ENCODE assay signal across 9 cellular contexts in genomic region chr1:54379481-54380284, GRCh38. TPM values are rescaled to one million over a fixed set of nuclear protein-coding genes. Genes with fewer than 3 reads are reported as not detected.
A peak's percentile ranks its signal among the peaks of the same experiment; 100 is the strongest.
DNase-seq lines count a peak whose midpoint lies in the region; ATAC-seq and TF ChIP-seq lines count a peak whose summit lies in the region.
"Had no signal": no experiment of that assay in that cellular context is flagged by ENCODE, and none has a peak within 500 bp of the region (broad histone marks: within the 10 kb centered on the region; RNA-seq: fewer than 3 reads in every experiment).

No MANE protein-coding gene starts in this region.

- no peak for TF ChIP-seq CTCF in sigmoid colon (IDR thresholded peaks at IDR 0.05)

- H3K4me1 ChIP-seq in HUES48 (ENCODE audit: control insufficient read depth, insufficient read depth, low read length) (peaks cover 62% of the 10 kb centered on the region), sigmoid colon (peaks cover 0 to 71% (median 65%) of the 10 kb centered on the region in 4 donors)

- DNase-seq in cerebellum (ENCODE audit: low spot score) (peak; percentile 52), left lobe of liver (ENCODE audit: low spot score) (peak; percentile 76), sigmoid colon (no peak), NCI-H2029 treated with DMSO at 0.1 percent for 48 hours (lab: John Stamatoyannopoulos, UW) (no peak), NCI-H748 (lab: John Stamatoyannopoulos, UW; ENCODE audit: unreplicated experiment) (no peak), RPMI8226 (no peak), D341Med (ENCODE audit: low spot score) (no peak)
- DNase-seq: NCI-H1105 treated with DMSO at 0.1 percent for 48 hours had no signal

- H3K27me3 ChIP-seq in HUES48 (ENCODE audit: control insufficient read depth, insufficient read depth, low read length) (no peaks in the 10 kb centered on the region), sigmoid colon (no peaks in the 10 kb centered on the region)

- H3K27ac ChIP-seq in HUES48 (ENCODE audit: low read depth, low read length) (peak overlapping the region; percentile 90), sigmoid colon (peak overlapping the region in 3 of 4 donors; percentile 20 to 62 (median 45))

- H3K4me3 ChIP-seq in HUES48 (ENCODE audit: low read depth, low read length) (no peak overlapping the region), sigmoid colon (peak overlapping the region in 1 of 4 donors; percentile 8)

- peak overlapping the region; percentile 34 for H3K9ac ChIP-seq in HUES48 (ENCODE audit: low read depth, low read length)

- no peak for TF ChIP-seq EP300 in sigmoid colon (IDR thresholded peaks at IDR 0.05)

- peaks cover 15% of the 10 kb centered on the region for H3K36me3 ChIP-seq in HUES48 (ENCODE audit: control insufficient read depth, insufficient read depth, low read length)
- H3K36me3 ChIP-seq in sigmoid colon, result no peaks in the 10 kb centered on the region

- H3K9me3 ChIP-seq in HUES48 (ENCODE audit: control insufficient read depth, insufficient read depth, low read length), result no peaks in the 10 kb centered on the region
- H3K9me3 ChIP-seq in sigmoid colon, result no peaks in the 10 kb centered on the region

- intact Hi-C loops in sigmoid colon (cut with DNase I), result no loop called here

- WGBS in sigmoid colon, 2 donors, result 88 to 92% methylated on average over 24 of the region's 24 CpGs

- ATAC-seq in left lobe of liver, result peak; percentile 76

- TF ChIP-seq POLR2A in sigmoid colon (IDR thresholded peaks at IDR 0.05), result no peak

RNA-seq across cellular contexts. Expression of gene SSBP3, which starts 26.5 kb away (rescaled TPM):
- total RNA-seq in cerebellum, result 36.4 TPM
- 21.7 TPM for total RNA-seq in left lobe of liver
- 10 to 100 TPM; 27.4 to 38.5 (median 34.8) TPM for total RNA-seq in sigmoid colon
- polyA plus RNA-seq in sigmoid colon, result 10 to 100 TPM; 40.1 to 62.5 (median 41.8) TPM

Comparison
In these comparisons a context has a peak if more than half of its experiments do, and no peak if none do; other contexts are left out.
1. DNase-seq: peak in cerebellum (single experiment) and left lobe of liver (single experiment); none in sigmoid colon (single experiment), NCI-H2029 treated with DMSO at 0.1 percent for 48 hours (single experiment), NCI-H748 (single experiment), RPMI8226 (single experiment) and D341Med (single experiment).